8 cellular contexts compared by ENCODE assay signal in genomic region chr17:48026503-48027321, GRCh38. TPM values are rescaled to one million over a fixed set of nuclear protein-coding genes. Genes with fewer than 3 reads are reported as not detected.
DNase-seq lines count a peak whose midpoint lies in the region; ATAC-seq, FAIRE-seq and TF ChIP-seq lines count a peak whose summit lies in the region.

No MANE protein-coding gene starts in this region.

- H3K9me3 Mint-ChIP-seq in activated CD4-positive, alpha-beta T cell treated with anti-CD3 and anti-CD28 coated beads, Interleukin-2, amount 10 ng/mL, durations not matched to agents 7 days and 5 days, result no peaks in the 10 kb centered on the region

- H3K36me3 Mint-ChIP-seq in activated CD4-positive, alpha-beta T cell treated with anti-CD3 and anti-CD28 coated beads, Interleukin-2, amount 10 ng/mL, durations not matched to agents 7 days and 5 days (ENCODE audit: low read depth), result no peaks in the 10 kb centered on the region

- peaks cover 20% of the 10 kb centered on the region for H3K27me3 Mint-ChIP-seq in activated CD4-positive, alpha-beta T cell treated with anti-CD3 and anti-CD28 coated beads, Interleukin-2, amount 10 ng/mL, durations not matched to agents 7 days and 5 days

- no peak overlapping the region for H3K27ac Mint-ChIP-seq in activated CD4-positive, alpha-beta T cell treated with anti-CD3 and anti-CD28 coated beads, Interleukin-2, amount 10 ng/mL, durations not matched to agents 7 days and 5 days

- DNase-seq in D721Med (ENCODE audit: insufficient read length, low spot score) (peak; percentile 71), NCI-H524 treated with DMSO at 0.1 percent for 48 hours (lab: John Stamatoyannopoulos, UW) (peak; percentile 46), dedifferentiated amniotic fluid mesenchymal stem cell (ENCODE audit: extremely low spot score) (peak; percentile 95), right lobe of liver (peak; percentile 85 to 88 (median 85))
- peak; percentile 79 for DNase-seq in activated CD4-positive, alpha-beta T cell treated with anti-CD3 and anti-CD28 coated beads, Interleukin-2, amount 10 ng/mL, durations not matched to agents 7 days and 5 days
- DNase-seq in stimulated activated CD4-positive, alpha-beta T cell treated with anti-CD3 and anti-CD28 coated beads, Interleukin-4, amount 100 ng/mL, for 4 hours, result peak; percentile 62 to 64

- H3K4me3 ChIP-seq in right lobe of liver, result no peak overlapping the region

- CTCF ChIA-PET in activated CD4-positive, alpha-beta T cell treated with anti-CD3 and anti-CD28 coated beads, Interleukin-2, amount 10 ng/mL, durations not matched to agents 7 days and 5 days (lab: Charles Lee), result interaction anchor here (0.6 to 4.2 kb wide), 18 partner anchors 9 to 592 kb away, joined by 3 to 55 read pairs (median 4); partner anchors contain the start of genes CDK5RAP3, COPZ2, HOXB5 and NFE2L1

- peak; percentile 42 for ATAC-seq in HG02870 (IDR thresholded peaks at IDR 0.05; ENCODE audit: unreplicated experiment)
- peak; percentile 42 to 52 (median 44) for ATAC-seq in right lobe of liver
- no peak for ATAC-seq in HG03095 (IDR thresholded peaks at IDR 0.05; ENCODE audit: unreplicated experiment)

- peaks cover 0 to 33% (median 15%) of the 10 kb centered on the region in 4 donors for H3K4me1 ChIP-seq in right lobe of liver

- TF ChIP-seq CTCF in D721Med (IDR thresholded peaks at IDR 0.05; ENCODE audit: insufficient read depth, missing control alignments), result peak; percentile 98
- TF ChIP-seq CTCF in right lobe of liver (IDR thresholded peaks at IDR 0.05), result peak; percentile 80 to 87 (median 84)

- H3K27me3 ChIP-seq in right lobe of liver, result no peaks in the 10 kb centered on the region

- intact Hi-C loops in right lobe of liver (cut with DNase I), result loop anchor here (5.0 kb wide), 1 partner anchor 46 kb away; no protein-coding TSS in a partner anchor

- H3K4me3 Mint-ChIP-seq in activated CD4-positive, alpha-beta T cell treated with anti-CD3 and anti-CD28 coated beads, Interleukin-2, amount 10 ng/mL, durations not matched to agents 7 days and 5 days, result no peak overlapping the region

- H3K27ac ChIP-seq in right lobe of liver, result no peak overlapping the region

- peaks cover 37% of the 10 kb centered on the region for H3K4me1 Mint-ChIP-seq in activated CD4-positive, alpha-beta T cell treated with anti-CD3 and anti-CD28 coated beads, Interleukin-2, amount 10 ng/mL, durations not matched to agents 7 days and 5 days

- H3K9me3 ChIP-seq in right lobe of liver, result no peaks in the 10 kb centered on the region

- POLR2A ChIA-PET in activated CD4-positive, alpha-beta T cell treated with anti-CD3 and anti-CD28 coated beads, Interleukin-2, amount 10 ng/mL, durations not matched to agents 7 days and 5 days (lab: Charles Lee), result interaction anchor here (0.5 to 0.6 kb wide), 2 partner anchors 10 to 23 kb away, joined by 3 to 4 read pairs; no protein-coding TSS in a partner anchor

- no peak for FAIRE-seq in D721Med (lab: Jason Lieb, UNC)

- H3K36me3 ChIP-seq in right lobe of liver, result no peaks in the 10 kb centered on the region

- WGBS in right lobe of liver (ENCODE audit: insufficient coverage, low coverage, low lambda C conversion rate, missing lambda C conversion rate), result 25% methylated on average over 4 of the region's 18 CpGs

- TF ChIP-seq POLR2A in right lobe of liver (IDR thresholded peaks at IDR 0.05), result no peak

RNA-seq across cellular contexts. Expression of gene COPZ2, which starts 10.9 kb away (rescaled TPM):
- total RNA-seq in activated CD4-positive, alpha-beta T cell treated with anti-CD3 and anti-CD28 coated beads, Interleukin-2, amount 10 ng/mL, durations not matched to agents 7 days and 5 days, result 1 to 10 TPM; 3.4 to 4.0 TPM
- 10 to 100 TPM; 18.9 to 26.6 (median 23.8) TPM for total RNA-seq in right lobe of liver

RNA-seq across cellular contexts. Expression of gene NFE2L1, which starts 21.4 kb away (rescaled TPM):
- 10 to 100 TPM; 53.2 to 65.9 TPM for total RNA-seq in activated CD4-positive, alpha-beta T cell treated with anti-CD3 and anti-CD28 coated beads, Interleukin-2, amount 10 ng/mL, durations not matched to agents 7 days and 5 days
- 100 to 1,000 TPM in 4 of 6 experiments, 10 to 100 TPM in 2; 63.1 to 156 (median 117) TPM for total RNA-seq in right lobe of liver

RNA-seq across cellular contexts. Expression of gene CDK5RAP3, which starts 55.8 kb away (rescaled TPM):
- 100 to 1,000 TPM; 212 to 213 TPM for total RNA-seq in activated CD4-positive, alpha-beta T cell treated with anti-CD3 and anti-CD28 coated beads, Interleukin-2, amount 10 ng/mL, durations not matched to agents 7 days and 5 days
- total RNA-seq in right lobe of liver, result 100 to 1,000 TPM in 3 of 6 experiments, 10 to 100 TPM in 3; 47.3 to 119 (median 99.7) TPM
